Comparison of ENCODE assay signal across 1 cellular context in genomic region chr20:49281059-49281912, GRCh38.
TF ChIP-seq lines count a peak whose summit lies in the region.

No MANE protein-coding gene starts in this region.

TF ChIP-seq in HepG2, 621 proteins besides CTCF, POLR2A, EP300 and RAD21 (continued from another document and continues in another):
- TF ChIP-seq FOXC1 (CRISPR knock-in tag; IDR thresholded peaks at IDR 0.05; ENCODE audit: borderline replicate concordance) (no peak), ZNF766 (CRISPR knock-in tag; IDR thresholded peaks at IDR 0.05; ENCODE audit: borderline replicate concordance) (no peak), ZNF563 (CRISPR knock-in tag; IDR thresholded peaks at IDR 0.05) (no peak), HNRNPK (IDR thresholded peaks at IDR 0.05; ENCODE audit: low read depth, low read length, poor library complexity, severe bottlenecking) (no peak), MLXIP (CRISPR knock-in tag; IDR thresholded peaks at IDR 0.05; ENCODE audit: borderline replicate concordance) (0 out of 2 replicates have a peak, but pooled peaks have one; percentile 4), SRSF4 (IDR thresholded peaks at IDR 0.05; ENCODE audit: low read depth, low read length, poor library complexity, severe bottlenecking) (peak; percentile 54), SMAD3 (CRISPR knock-in tag; IDR thresholded peaks at IDR 0.05) (no peak), PHF5A (CRISPR knock-in tag; IDR thresholded peaks at IDR 0.05; ENCODE audit: low read depth, unreplicated experiment) (no peak), ATF4 (CRISPR knock-in tag; IDR thresholded peaks at IDR 0.05) (no peak), ZNF205 (CRISPR knock-in tag; IDR thresholded peaks at IDR 0.05) (no peak; the same call in 1 of the 2 replicates), SUZ12 (IDR thresholded peaks at IDR 0.05; ENCODE audit: low read depth, low read length) (no peak), CREM (IDR thresholded peaks at IDR 0.05) (peak; percentile 60), CREM (CRISPR knock-in tag; IDR thresholded peaks at IDR 0.05) (no peak), PBX3 (CRISPR knock-in tag; IDR thresholded peaks at IDR 0.05; ENCODE audit: borderline replicate concordance) (no peak), ZNF343 (CRISPR knock-in tag; IDR thresholded peaks at IDR 0.05) (no peak), DPF2 (CRISPR knock-in tag; IDR thresholded peaks at IDR 0.05; ENCODE audit: borderline replicate concordance, low read depth) (no peak; the same call in 1 of the 2 replicates), NFIB (CRISPR knock-in tag; IDR thresholded peaks at IDR 0.05; ENCODE audit: borderline replicate concordance) (no peak), EEA1 (CRISPR knock-in tag; IDR thresholded peaks at IDR 0.05; ENCODE audit: borderline replicate concordance) (no peak), TBL1XR1 (IDR thresholded peaks at IDR 0.05; ENCODE audit: borderline replicate concordance, low read length, partially characterized antibody) (no peak), ZNF468 (CRISPR knock-in tag; IDR thresholded peaks at IDR 0.05) (no peak), HOXA7 (CRISPR knock-in tag; IDR thresholded peaks at IDR 0.05) (no peak), THAP8 (CRISPR knock-in tag; IDR thresholded peaks at IDR 0.05; ENCODE audit: borderline replicate concordance) (no peak), HHEX (CRISPR knock-in tag; IDR thresholded peaks at IDR 0.05) (no peak), SMYD3 (CRISPR knock-in tag; IDR thresholded peaks at IDR 0.05) (no peak; the same call in 1 of the 2 replicates), KDM5B (CRISPR knock-in tag; IDR thresholded peaks at IDR 0.05; ENCODE audit: borderline replicate concordance) (no peak), RBM22 (optimal IDR thresholded peaks at IDR 0.05; ENCODE audit: low read length) (peak; percentile 88), NCOA1 (CRISPR knock-in tag; IDR thresholded peaks at IDR 0.05) (no peak), ZNF776 (CRISPR knock-in tag; IDR thresholded peaks at IDR 0.05) (no peak), ERF (CRISPR knock-in tag; IDR thresholded peaks at IDR 0.05) (peak; percentile 26), SNAI1 (CRISPR knock-in tag; IDR thresholded peaks at IDR 0.05; ENCODE audit: borderline replicate concordance) (no peak), MXD1 (CRISPR knock-in tag; IDR thresholded peaks at IDR 0.05) (no peak), FOXA1 (IDR thresholded peaks at IDR 0.05) (peak; percentile 52; the same call in 1 of the 2 replicates), FOXA1 (CRISPR knock-in tag; IDR thresholded peaks at IDR 0.05) (peak; percentile 86), KLF15 (CRISPR knock-in tag; IDR thresholded peaks at IDR 0.05; ENCODE audit: borderline replicate concordance) (no peak), ARID2 (CRISPR knock-in tag; IDR thresholded peaks at IDR 0.05; ENCODE audit: borderline replicate concordance) (peak; percentile 74), SRF (IDR thresholded peaks at IDR 0.05; ENCODE audit: low read depth, low read length) (peak; percentile 84), ZNF570 (CRISPR knock-in tag; IDR thresholded peaks at IDR 0.05; ENCODE audit: borderline replicate concordance) (no peak), DNMT1 (CRISPR knock-in tag; IDR thresholded peaks at IDR 0.05) (no peak), KDM2A (CRISPR knock-in tag; IDR thresholded peaks at IDR 0.05; ENCODE audit: borderline replicate concordance, low read depth) (no peak), ZNF235 (CRISPR knock-in tag; IDR thresholded peaks at IDR 0.05; ENCODE audit: borderline replicate concordance) (no peak)
- TF ChIP-seq, protein P1, sequence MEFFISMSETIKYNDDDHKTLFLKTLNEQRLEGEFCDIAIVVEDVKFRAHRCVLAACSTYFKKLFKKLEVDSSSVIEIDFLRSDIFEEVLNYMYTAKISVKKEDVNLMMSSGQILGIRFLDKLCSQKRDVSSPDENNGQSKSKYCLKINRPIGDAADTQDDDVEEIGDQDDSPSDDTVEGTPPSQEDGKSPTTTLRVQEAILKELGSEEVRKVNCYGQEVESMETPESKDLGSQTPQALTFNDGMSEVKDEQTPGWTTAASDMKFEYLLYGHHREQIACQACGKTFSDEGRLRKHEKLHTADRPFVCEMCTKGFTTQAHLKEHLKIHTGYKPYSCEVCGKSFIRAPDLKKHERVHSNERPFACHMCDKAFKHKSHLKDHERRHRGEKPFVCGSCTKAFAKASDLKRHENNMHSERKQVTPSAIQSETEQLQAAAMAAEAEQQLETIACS (CRISPR knock-in tag; IDR thresholded peaks at IDR 0.05) = no peak
- TF ChIP-seq, protein P2, sequence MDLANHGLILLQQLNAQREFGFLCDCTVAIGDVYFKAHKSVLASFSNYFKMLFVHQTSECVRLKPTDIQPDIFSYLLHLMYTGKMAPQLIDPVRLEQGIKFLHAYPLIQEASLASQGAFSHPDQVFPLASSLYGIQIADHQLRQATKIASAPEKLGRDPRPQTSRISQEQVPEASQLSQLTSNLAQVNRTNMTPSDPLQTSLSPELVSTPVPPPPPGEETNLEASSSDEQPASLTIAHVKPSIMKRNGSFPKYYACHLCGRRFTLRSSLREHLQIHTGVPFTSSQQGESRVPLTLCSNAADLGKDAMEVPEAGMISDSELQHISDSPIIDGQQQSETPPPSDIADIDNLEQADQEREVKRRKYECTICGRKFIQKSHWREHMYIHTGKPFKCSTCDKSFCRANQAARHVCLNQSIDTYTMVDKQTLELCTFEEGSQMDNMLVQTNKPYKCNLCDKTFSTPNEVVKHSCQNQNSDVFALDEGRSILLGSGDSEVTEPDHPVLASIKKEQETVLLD (CRISPR knock-in tag; IDR thresholded peaks at IDR 0.05; ENCODE audit: low read depth) = no peak
- TF ChIP-seq, protein P3, sequence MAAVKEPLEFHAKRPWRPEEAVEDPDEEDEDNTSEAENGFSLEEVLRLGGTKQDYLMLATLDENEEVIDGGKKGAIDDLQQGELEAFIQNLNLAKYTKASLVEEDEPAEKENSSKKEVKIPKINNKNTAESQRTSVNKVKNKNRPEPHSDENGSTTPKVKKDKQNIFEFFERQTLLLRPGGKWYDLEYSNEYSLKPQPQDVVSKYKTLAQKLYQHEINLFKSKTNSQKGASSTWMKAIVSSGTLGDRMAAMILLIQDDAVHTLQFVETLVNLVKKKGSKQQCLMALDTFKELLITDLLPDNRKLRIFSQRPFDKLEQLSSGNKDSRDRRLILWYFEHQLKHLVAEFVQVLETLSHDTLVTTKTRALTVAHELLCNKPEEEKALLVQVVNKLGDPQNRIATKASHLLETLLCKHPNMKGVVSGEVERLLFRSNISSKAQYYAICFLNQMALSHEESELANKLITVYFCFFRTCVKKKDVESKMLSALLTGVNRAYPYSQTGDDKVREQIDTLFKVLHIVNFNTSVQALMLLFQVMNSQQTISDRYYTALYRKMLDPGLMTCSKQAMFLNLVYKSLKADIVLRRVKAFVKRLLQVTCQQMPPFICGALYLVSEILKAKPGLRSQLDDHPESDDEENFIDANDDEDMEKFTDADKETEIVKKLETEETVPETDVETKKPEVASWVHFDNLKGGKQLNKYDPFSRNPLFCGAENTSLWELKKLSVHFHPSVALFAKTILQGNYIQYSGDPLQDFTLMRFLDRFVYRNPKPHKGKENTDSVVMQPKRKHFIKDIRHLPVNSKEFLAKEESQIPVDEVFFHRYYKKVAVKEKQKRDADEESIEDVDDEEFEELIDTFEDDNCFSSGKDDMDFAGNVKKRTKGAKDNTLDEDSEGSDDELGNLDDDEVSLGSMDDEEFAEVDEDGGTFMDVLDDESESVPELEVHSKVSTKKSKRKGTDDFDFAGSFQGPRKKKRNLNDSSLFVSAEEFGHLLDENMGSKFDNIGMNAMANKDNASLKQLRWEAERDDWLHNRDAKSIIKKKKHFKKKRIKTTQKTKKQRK (IDR thresholded peaks at IDR 0.05; ENCODE audit: low read length) = no peak
- TF ChIP-seq, protein P4, sequence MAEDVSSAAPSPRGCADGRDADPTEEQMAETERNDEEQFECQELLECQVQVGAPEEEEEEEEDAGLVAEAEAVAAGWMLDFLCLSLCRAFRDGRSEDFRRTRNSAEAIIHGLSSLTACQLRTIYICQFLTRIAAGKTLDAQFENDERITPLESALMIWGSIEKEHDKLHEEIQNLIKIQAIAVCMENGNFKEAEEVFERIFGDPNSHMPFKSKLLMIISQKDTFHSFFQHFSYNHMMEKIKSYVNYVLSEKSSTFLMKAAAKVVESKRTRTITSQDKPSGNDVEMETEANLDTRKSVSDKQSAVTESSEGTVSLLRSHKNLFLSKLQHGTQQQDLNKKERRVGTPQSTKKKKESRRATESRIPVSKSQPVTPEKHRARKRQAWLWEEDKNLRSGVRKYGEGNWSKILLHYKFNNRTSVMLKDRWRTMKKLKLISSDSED (CRISPR knock-in tag; IDR thresholded peaks at IDR 0.05) = no peak
- TF ChIP-seq, protein P5, sequence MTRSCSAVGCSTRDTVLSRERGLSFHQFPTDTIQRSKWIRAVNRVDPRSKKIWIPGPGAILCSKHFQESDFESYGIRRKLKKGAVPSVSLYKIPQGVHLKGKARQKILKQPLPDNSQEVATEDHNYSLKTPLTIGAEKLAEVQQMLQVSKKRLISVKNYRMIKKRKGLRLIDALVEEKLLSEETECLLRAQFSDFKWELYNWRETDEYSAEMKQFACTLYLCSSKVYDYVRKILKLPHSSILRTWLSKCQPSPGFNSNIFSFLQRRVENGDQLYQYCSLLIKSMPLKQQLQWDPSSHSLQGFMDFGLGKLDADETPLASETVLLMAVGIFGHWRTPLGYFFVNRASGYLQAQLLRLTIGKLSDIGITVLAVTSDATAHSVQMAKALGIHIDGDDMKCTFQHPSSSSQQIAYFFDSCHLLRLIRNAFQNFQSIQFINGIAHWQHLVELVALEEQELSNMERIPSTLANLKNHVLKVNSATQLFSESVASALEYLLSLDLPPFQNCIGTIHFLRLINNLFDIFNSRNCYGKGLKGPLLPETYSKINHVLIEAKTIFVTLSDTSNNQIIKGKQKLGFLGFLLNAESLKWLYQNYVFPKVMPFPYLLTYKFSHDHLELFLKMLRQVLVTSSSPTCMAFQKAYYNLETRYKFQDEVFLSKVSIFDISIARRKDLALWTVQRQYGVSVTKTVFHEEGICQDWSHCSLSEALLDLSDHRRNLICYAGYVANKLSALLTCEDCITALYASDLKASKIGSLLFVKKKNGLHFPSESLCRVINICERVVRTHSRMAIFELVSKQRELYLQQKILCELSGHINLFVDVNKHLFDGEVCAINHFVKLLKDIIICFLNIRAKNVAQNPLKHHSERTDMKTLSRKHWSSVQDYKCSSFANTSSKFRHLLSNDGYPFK (CRISPR knock-in tag; IDR thresholded peaks at IDR 0.05; ENCODE audit: borderline replicate concordance) = no peak
- TF ChIP-seq, protein P6, sequence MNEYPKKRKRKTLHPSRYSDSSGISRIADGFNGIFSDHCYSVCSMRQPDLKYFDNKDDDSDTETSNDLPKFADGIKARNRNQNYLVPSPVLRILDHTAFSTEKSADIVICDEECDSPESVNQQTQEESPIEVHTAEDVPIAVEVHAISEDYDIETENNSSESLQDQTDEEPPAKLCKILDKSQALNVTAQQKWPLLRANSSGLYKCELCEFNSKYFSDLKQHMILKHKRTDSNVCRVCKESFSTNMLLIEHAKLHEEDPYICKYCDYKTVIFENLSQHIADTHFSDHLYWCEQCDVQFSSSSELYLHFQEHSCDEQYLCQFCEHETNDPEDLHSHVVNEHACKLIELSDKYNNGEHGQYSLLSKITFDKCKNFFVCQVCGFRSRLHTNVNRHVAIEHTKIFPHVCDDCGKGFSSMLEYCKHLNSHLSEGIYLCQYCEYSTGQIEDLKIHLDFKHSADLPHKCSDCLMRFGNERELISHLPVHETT (CRISPR knock-in tag; conservative IDR thresholded peaks at IDR 0.05) = no peak
- TF ChIP-seq, protein P7, sequence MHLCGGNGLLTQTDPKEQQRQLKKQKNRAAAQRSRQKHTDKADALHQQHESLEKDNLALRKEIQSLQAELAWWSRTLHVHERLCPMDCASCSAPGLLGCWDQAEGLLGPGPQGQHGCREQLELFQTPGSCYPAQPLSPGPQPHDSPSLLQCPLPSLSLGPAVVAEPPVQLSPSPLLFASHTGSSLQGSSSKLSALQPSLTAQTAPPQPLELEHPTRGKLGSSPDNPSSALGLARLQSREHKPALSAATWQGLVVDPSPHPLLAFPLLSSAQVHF (CRISPR knock-in tag; IDR thresholded peaks at IDR 0.05) = no peak
